ENCODE assay signal across 34 cellular contexts in genomic region chr14:99352688-99353280, GRCh38.
"Had no signal": no experiment of that assay in that cellular context is flagged by ENCODE, and none has a peak within 500 bp of the region (broad histone marks: within the 10 kb centered on the region; RNA-seq: fewer than 3 reads in every experiment).

No MANE protein-coding gene starts in this region.

- DNase-seq: activated B cell treated with CpG ODN at 0.5 μM for 24 hours; activated CD4-positive, alpha-beta memory T cell treated with anti-CD3 and anti-CD28 coated beads, Interleukin-2, amount 10 ng/mL, durations not matched to agents 7 days and 5 days; activated CD4-positive, alpha-beta T cell treated with anti-CD3 and anti-CD28 coated beads for 4 hours; activated CD4-positive, CD25-positive, alpha-beta regulatory T cell treated with anti-CD3 and anti-CD28 coated beads, Interleukin-2, amount 50 U/mL, for 72 hours; activated CD8-positive, alpha-beta memory T cell treated with anti-CD3 and anti-CD28 coated beads for 24 hours; activated CD8-positive, alpha-beta memory T cell treated with anti-CD3 and anti-CD28 coated beads, Interleukin-2, amount 10 ng/mL, durations not matched to agents 7 days and 5 days; activated CD8-positive, alpha-beta memory T cell treated with anti-CD3 and anti-CD28 coated beads, Interleukin-2, amount 50 U/mL, for 48 hours; activated gamma-delta T cell; activated naive CD4-positive, alpha-beta T cell treated with anti-CD3 and anti-CD28 coated beads for 36 hours; activated naive CD8-positive, alpha-beta T cell treated with anti-CD3 and anti-CD28 coated beads, Interleukin-2, amount 50 U/mL, for 24 hours; activated T-cell treated with anti-CD3 and anti-CD28 coated beads, Interleukin-2, amount 50 U/mL, for 48 hours; anterior cingulate cortex; caudate nucleus; MM.1S; MV-4-11; NCI-H1092; NCI-H1436 treated with DMSO at 0.1 percent for 48 hours; NCI-H187; NCI-H2029 treated with DMSO at 0.1 percent for 48 hours; NCI-H2107; NCI-H345; NCI-H524 treated with DMSO at 0.1 percent for 48 hours; NK-92 treated with Interleukin-12 subunit alpha and Interleukin-12 subunit beta, amount 100 ng/mL, for 24 hours; PC-3; Peyer's patch; RPMI8226; SW 1271; T-helper 1 cell; T-helper 2 cell; T-helper 9 cell had no signal

- H3K4me3 Mint-ChIP-seq: activated B cell treated with CpG ODN at 0.5 μM for 24 hours; activated CD4-positive, alpha-beta memory T cell treated with anti-CD3 and anti-CD28 coated beads, Interleukin-2, amount 10 ng/mL, durations not matched to agents 7 days and 5 days; activated CD8-positive, alpha-beta memory T cell treated with anti-CD3 and anti-CD28 coated beads, Interleukin-2, amount 10 ng/mL, durations not matched to agents 7 days and 5 days; activated naive CD4-positive, alpha-beta T cell treated with anti-CD3 and anti-CD28 coated beads for 36 hours; activated naive CD8-positive, alpha-beta T cell; activated naive CD8-positive, alpha-beta T cell treated with anti-CD3 and anti-CD28 coated beads, Interleukin-2, amount 50 U/mL, for 24 hours had no signal

- H3K27me3 ChIP-seq: Peyer's patch had no signal

- H3K9me3 Mint-ChIP-seq: activated B cell treated with CpG ODN at 0.5 μM for 24 hours; activated CD4-positive, alpha-beta memory T cell treated with anti-CD3 and anti-CD28 coated beads, Interleukin-2, amount 10 ng/mL, durations not matched to agents 7 days and 5 days; activated naive CD4-positive, alpha-beta T cell treated with anti-CD3 and anti-CD28 coated beads for 36 hours; activated naive CD8-positive, alpha-beta T cell treated with anti-CD3 and anti-CD28 coated beads, Interleukin-2, amount 50 U/mL, for 24 hours had no signal

- ATAC-seq: activated CD8-positive, alpha-beta memory T cell treated with anti-CD3 and anti-CD28 coated beads, Interleukin-2, amount 10 ng/mL, durations not matched to agents 7 days and 5 days; activated naive CD8-positive, alpha-beta T cell treated with anti-CD3 and anti-CD28 coated beads, Interleukin-2, amount 50 U/mL, for 24 hours; PC-3 had no signal

- H3K36me3 Mint-ChIP-seq: activated CD8-positive, alpha-beta memory T cell treated with anti-CD3 and anti-CD28 coated beads, Interleukin-2, amount 10 ng/mL, durations not matched to agents 7 days and 5 days; activated naive CD8-positive, alpha-beta T cell; brain had no signal

- H3K4me1 Mint-ChIP-seq: activated B cell treated with CpG ODN at 0.5 μM for 24 hours; activated CD4-positive, alpha-beta memory T cell treated with anti-CD3 and anti-CD28 coated beads, Interleukin-2, amount 10 ng/mL, durations not matched to agents 7 days and 5 days; activated CD8-positive, alpha-beta memory T cell treated with anti-CD3 and anti-CD28 coated beads, Interleukin-2, amount 10 ng/mL, durations not matched to agents 7 days and 5 days; activated naive CD8-positive, alpha-beta T cell treated with anti-CD3 and anti-CD28 coated beads, Interleukin-2, amount 50 U/mL, for 24 hours had no signal

- H3K27me3 Mint-ChIP-seq: activated CD4-positive, alpha-beta memory T cell treated with anti-CD3 and anti-CD28 coated beads, Interleukin-2, amount 10 ng/mL, durations not matched to agents 7 days and 5 days; activated naive CD8-positive, alpha-beta T cell; activated naive CD8-positive, alpha-beta T cell treated with anti-CD3 and anti-CD28 coated beads, Interleukin-2, amount 50 U/mL, for 24 hours had no signal

- H3K27ac ChIP-seq: KMS-11, Peyer's patch, VCaP had no signal

- H3K4me1 ChIP-seq: Peyer's patch had no signal

- H3K36me3 ChIP-seq: Peyer's patch had no signal

- H3K9me3 ChIP-seq: Peyer's patch had no signal

- H3K27ac Mint-ChIP-seq: activated B cell treated with CpG ODN at 0.5 μM for 24 hours; activated CD4-positive, alpha-beta memory T cell treated with anti-CD3 and anti-CD28 coated beads, Interleukin-2, amount 10 ng/mL, durations not matched to agents 7 days and 5 days; activated CD8-positive, alpha-beta memory T cell treated with anti-CD3 and anti-CD28 coated beads, Interleukin-2, amount 10 ng/mL, durations not matched to agents 7 days and 5 days; activated naive CD4-positive, alpha-beta T cell treated with anti-CD3 and anti-CD28 coated beads for 36 hours; activated naive CD8-positive, alpha-beta T cell; activated naive CD8-positive, alpha-beta T cell treated with anti-CD3 and anti-CD28 coated beads, Interleukin-2, amount 50 U/mL, for 24 hours had no signal

- H3K4me2 ChIP-seq: KMS-11 had no signal

- H3K4me3 ChIP-seq: Peyer's patch had no signal
